In genomic region chr11:125452125-125452470, GRCh38 we compare ENCODE assay signal across 9 cellular contexts. TPM values are rescaled to one million over a fixed set of nuclear protein-coding genes. Genes with fewer than 3 reads are reported as not detected.
DNase-seq lines count a peak whose midpoint lies in the region; ATAC-seq and TF ChIP-seq lines count a peak whose summit lies in the region.
"Had no signal": no experiment of that assay in that cellular context is flagged by ENCODE, and none has a peak within 500 bp of the region (broad histone marks: within the 10 kb centered on the region; RNA-seq: fewer than 3 reads in every experiment).

No MANE protein-coding gene starts in this region.

- H3K27ac ChIP-seq in DND-41 (ENCODE audit: low read length) (no peak overlapping the region), ascending aorta (peak overlapping the region; percentile 53 to 59), parathyroid adenoma (no peak overlapping the region)
- H3K27ac ChIP-seq: gastrocnemius medialis had no signal

- H3K79me2 ChIP-seq in DND-41 (ENCODE audit: insufficient read depth, low read length): no peaks in the 10 kb centered on the region
- no peaks in the 10 kb centered on the region for H3K79me2 ChIP-seq in parathyroid adenoma

- no peak overlapping the region for H3K4me2 ChIP-seq in DND-41 (ENCODE audit: insufficient read depth, low read length)
- H3K4me2 ChIP-seq in parathyroid adenoma (ENCODE audit: low read length): no peak overlapping the region

- 0 out of 3 replicates have a peak, but pooled peaks have one; percentile 13 for ATAC-seq in DND-41 (ENCODE audit: insufficient read depth, low read depth)
- ATAC-seq in left cardiac atrium: peak; percentile 17 to 20
- no peak for ATAC-seq in GM21619 (IDR thresholded peaks at IDR 0.05; ENCODE audit: unreplicated experiment)
- ATAC-seq in GM21786 (IDR thresholded peaks at IDR 0.05; ENCODE audit: unreplicated experiment): no peak

- H2AFZ ChIP-seq in DND-41 (ENCODE audit: low read depth, low read length): no peak overlapping the region
- peak overlapping the region; percentile 52 for H2AFZ ChIP-seq in parathyroid adenoma

- H3K4me1 ChIP-seq in DND-41 (ENCODE audit: insufficient read depth, low read length): no peaks in the 10 kb centered on the region
- peaks cover 0 to 8% of the 10 kb centered on the region in 2 donors for H3K4me1 ChIP-seq in ascending aorta
- H3K4me1 ChIP-seq in parathyroid adenoma: no peaks in the 10 kb centered on the region
- H3K4me1 ChIP-seq: gastrocnemius medialis had no signal

- no peak overlapping the region for H3K9ac ChIP-seq in DND-41 (ENCODE audit: low read depth, low read length)
- no peak overlapping the region for H3K9ac ChIP-seq in parathyroid adenoma

- H4K20me1 ChIP-seq in DND-41 (ENCODE audit: insufficient read depth, low read length): no peaks in the 10 kb centered on the region

- intact Hi-C loops in ascending aorta (cut with DNase I): loop anchor here (2.0 kb wide), 1 partner anchor 45 kb away; the partner anchor contains the start of gene FEZ1
- intact Hi-C loops in left cardiac atrium (cut with DNase I): no loop called here

- DNase-seq in DND-41 (no peak), ascending aorta (ENCODE audit: low spot score in 2 of 2) (no peak), left cardiac atrium (no peak), activated gamma-delta T cell treated with Interleukin-2 at 50 U/mL for 16 hours (no peak), kidney tubule cell (ENCODE audit: low spot score) (no peak)
- DNase-seq: gastrocnemius medialis had no signal

- no peak overlapping the region for H3K4me3 ChIP-seq in DND-41 (ENCODE audit: low read depth in 1 of 2, low read length in 2 of 2)
- H3K4me3 ChIP-seq in ascending aorta: peak overlapping the region in 1 of 2 donors; percentile 18
- H3K4me3 ChIP-seq in parathyroid adenoma (ENCODE audit: low read depth, low read length): no peak overlapping the region
- H3K4me3 ChIP-seq: gastrocnemius medialis had no signal

- H3K36me3 ChIP-seq in DND-41 (ENCODE audit: insufficient read depth, low read length) (no peaks in the 10 kb centered on the region), ascending aorta (peaks cover 0 to 3% of the 10 kb centered on the region in 2 donors), parathyroid adenoma (ENCODE audit: control insufficient read depth, insufficient read depth, low read length) (no peaks in the 10 kb centered on the region)
- H3K36me3 ChIP-seq: gastrocnemius medialis had no signal

- H3K27me3 ChIP-seq in DND-41 (ENCODE audit: insufficient read depth, low read length, poor library complexity): peaks cover 8% of the 10 kb centered on the region
- H3K27me3 ChIP-seq in ascending aorta: no peaks in the 10 kb centered on the region
- no peaks in the 10 kb centered on the region for H3K27me3 ChIP-seq in parathyroid adenoma (ENCODE audit: control insufficient read depth, insufficient read depth, low read length)
- H3K27me3 ChIP-seq: gastrocnemius medialis had no signal

- no peaks in the 10 kb centered on the region for H3K9me3 ChIP-seq in DND-41 (ENCODE audit: insufficient read depth, low read length, severe bottlenecking)
- H3K9me3 ChIP-seq in ascending aorta: no peaks in the 10 kb centered on the region
- H3K9me3 ChIP-seq in parathyroid adenoma (ENCODE audit: control insufficient read depth, low read length): no peaks in the 10 kb centered on the region
- H3K9me3 ChIP-seq: gastrocnemius medialis had no signal

- TF ChIP-seq CTCF in DND-41 (IDR thresholded peaks at IDR 0.05; ENCODE audit: borderline replicate concordance, extremely low read depth, low read length, poor library complexity, severe bottlenecking) (no peak), ascending aorta (IDR thresholded peaks at IDR 0.05) (no peak), parathyroid adenoma (IDR thresholded peaks at IDR 0.05) (no peak)

RNA-seq across cellular contexts. Expression of gene FEZ1, which starts 44.0 kb away (rescaled TPM):
- total RNA-seq in ascending aorta: 58.4 TPM
- 10 to 100 TPM; 59.0 to 62.2 TPM for total RNA-seq in left cardiac atrium

Comparison
In these comparisons a context has a peak if more than half of its experiments do, and no peak if none do; other contexts are left out.
1. ATAC-seq: peak in DND-41 (single experiment) and left cardiac atrium (2 of 2); none in GM21619 (single experiment) and GM21786 (single experiment).
2. H3K27ac ChIP-seq: peak in ascending aorta (2 of 2); none in DND-41 (single experiment) and parathyroid adenoma (single experiment).